8 cellular contexts compared by ENCODE assay signal in the genomic region with DNA sequence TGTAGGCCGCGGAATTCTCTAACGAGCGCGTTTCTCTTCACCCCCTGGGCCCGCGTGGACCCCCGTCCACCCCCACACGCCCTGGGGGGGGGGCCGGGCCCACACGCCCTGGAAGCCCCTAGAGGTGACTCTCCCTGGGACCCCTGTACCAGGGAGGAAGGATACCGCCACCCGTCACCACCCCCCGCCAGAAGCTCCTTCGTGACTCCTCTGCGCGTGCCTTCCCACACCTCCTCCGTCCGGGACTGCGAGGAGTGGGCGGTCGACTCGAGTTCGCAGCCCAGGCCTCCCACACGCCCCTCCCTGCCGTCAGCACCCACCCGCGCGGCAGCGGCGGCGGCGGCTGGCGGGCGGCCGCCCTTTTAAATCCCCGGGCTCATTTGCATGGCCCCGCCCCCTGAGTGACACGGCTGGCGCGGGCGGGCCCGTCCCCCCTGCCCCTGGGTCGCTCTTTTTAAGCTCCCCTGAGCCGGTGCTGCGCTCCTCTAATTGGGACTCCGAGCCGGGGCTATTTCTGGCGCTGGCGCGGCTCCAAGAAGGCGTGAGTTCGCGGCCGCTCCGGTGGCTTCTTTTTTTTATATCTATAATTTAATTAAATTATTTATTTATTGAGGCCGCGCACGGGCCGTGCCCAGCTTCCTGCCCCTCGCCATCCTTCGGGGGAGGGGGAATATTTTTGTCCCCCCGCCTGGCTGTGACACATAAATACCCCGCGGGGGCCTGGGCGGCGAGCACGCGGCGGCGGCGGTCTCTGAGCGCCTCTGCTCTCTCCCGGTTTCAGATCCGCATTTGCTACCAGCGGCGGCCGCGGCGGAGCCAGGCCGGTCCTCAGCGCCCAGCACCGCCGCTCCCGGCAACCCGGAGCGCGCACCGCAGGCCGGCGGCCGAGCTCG. TPM values are rescaled to one million over a fixed set of nuclear protein-coding genes. Genes with fewer than 3 reads are reported as not detected.
A peak's percentile ranks its signal among the peaks of the same experiment; 100 is the strongest.
DNase-seq lines count a peak whose midpoint lies in the region; ATAC-seq and TF ChIP-seq lines count a peak whose summit lies in the region.

Gene HMGA1, plus strand, starts transcription at position 451 of the 893 bp plus-strand sequence. CDS start 3,908 bp downstream, outside the sequence.

- H3K27ac ChIP-seq in heart left ventricle (peak within 1 kb of the TSS in 11 of 12 donors; percentile 81 to 94 (median 86)), upper lobe of left lung (peak within 1 kb of the TSS; percentile 88 to 94 (median 94))

- ATAC-seq in HG02678 (IDR thresholded peaks at IDR 0.05; ENCODE audit: unreplicated experiment) (peak; percentile 69), T-cell (replicated peaks in 1 of 4) (peak; percentile 72 to 76 (median 73)), heart left ventricle (peak; percentile 91 to 96 (median 92)), upper lobe of left lung (ENCODE audit: low FRiP score in 2 of 2) (peak; percentile 90 to 91)

- H3K9me3 ChIP-seq in adipocyte (ENCODE audit: control insufficient read depth, low read length), result no peaks in the 10 kb centered on the region
- H3K9me3 ChIP-seq in heart left ventricle, result no peaks in the 10 kb centered on the region
- no peaks in the 10 kb centered on the region for H3K9me3 ChIP-seq in upper lobe of left lung

- peak; percentile 74 for DNase-seq in GM12864 (ENCODE audit: low read depth)
- peak; percentile 45 for DNase-seq in NCI-H1417 treated with DMSO at 0.1 percent for 48 hours (lab: John Stamatoyannopoulos, UW)
- DNase-seq in T-cell, result peak; percentile 77 to 92 (median 86)
- peak; percentile 91 for DNase-seq in adipocyte (ENCODE audit: low read depth)
- DNase-seq in heart left ventricle, result peak; percentile 90 to 94 (median 91)
- peak; percentile 93 for DNase-seq in posterior vena cava (ENCODE audit: low spot score)
- peak; percentile 91 to 96 for DNase-seq in upper lobe of left lung

- H3K27me3 Mint-ChIP-seq in T-cell, result no peaks in the 10 kb centered on the region

- POLR2A ChIA-PET in T-cell (lab: Charles Lee), result interaction anchor here (0.5 to 1.3 kb wide), 15 partner anchors 10 to 1252 kb away, joined by 3 to 10 read pairs (median 4); partner anchors contain the start of genes RPS10 (in 1 of the 2) and SMIM29 (in 1 of the 2)

- H3K4me3 ChIP-seq in GM12864 (ENCODE audit: low read depth, low read length) (peak within 1 kb of the TSS; percentile 93), adipocyte (ENCODE audit: low read length) (peak within 1 kb of the TSS; percentile 83), heart left ventricle (peak within 1 kb of the TSS; percentile 62 to 86 (median 77)), upper lobe of left lung (peak within 1 kb of the TSS; percentile 75 to 89 (median 81))

- TF ChIP-seq CTCF in GM12864 (IDR thresholded peaks at IDR 0.05; ENCODE audit: low read depth, low read length, missing control alignments), result no peak
- TF ChIP-seq CTCF in heart left ventricle (IDR thresholded peaks at IDR 0.05), result no peak
- TF ChIP-seq CTCF in upper lobe of left lung (IDR thresholded peaks at IDR 0.05), result peak in 1 of 6 experiments; percentile 7

- H3K9ac ChIP-seq in adipocyte (ENCODE audit: low read length), result peak within 1 kb of the TSS; percentile 84

- CTCF ChIA-PET in T-cell (lab: Charles Lee), result interaction anchor here (0.7 to 1.3 kb wide), 6 partner anchors 9 to 446 kb away, joined by 3 to 7 read pairs (median 4); partner anchors contain the start of gene SMIM29 (in 1 of the 2)

- H3K9me3 Mint-ChIP-seq in T-cell, result no peaks in the 10 kb centered on the region

- H3K36me3 ChIP-seq in adipocyte (ENCODE audit: control insufficient read depth, insufficient read depth, low read length, severe bottlenecking) (peaks cover 10% of the 10 kb centered on the region), heart left ventricle (peaks cover 0 to 13% (median 2%) of the 10 kb centered on the region in 9 donors), upper lobe of left lung (peaks cover 0 to 8% (median 3%) of the 10 kb centered on the region in 4 donors)

- TF ChIP-seq POLR2A in heart left ventricle (IDR thresholded peaks at IDR 0.05) (peak; percentile 62 to 96), upper lobe of left lung (IDR thresholded peaks at IDR 0.05) (peak in 3 of 4 donors; percentile 95 to 99 (median 95))

- peaks cover 15% of the 10 kb centered on the region for H3K4me1 ChIP-seq in adipocyte (ENCODE audit: control insufficient read depth, insufficient read depth, low read length)
- peaks cover 0 to 25% (median 12%) of the 10 kb centered on the region in 12 donors for H3K4me1 ChIP-seq in heart left ventricle
- H3K4me1 ChIP-seq in upper lobe of left lung, result peaks cover 16 to 32% (median 20%) of the 10 kb centered on the region in 4 donors

- peaks cover 29 to 37% (median 37%) of the 10 kb centered on the region in 3 donors for H3K4me1 Mint-ChIP-seq in T-cell

- H3K36me3 Mint-ChIP-seq in T-cell, result peaks cover 5% of the 10 kb centered on the region

- peak within 1 kb of the TSS; percentile 96 to 97 for H3K27ac Mint-ChIP-seq in T-cell

- H3K27me3 ChIP-seq in adipocyte (replicated peaks; ENCODE audit: control insufficient read depth, insufficient read depth, low read length) (no peaks in the 10 kb centered on the region), heart left ventricle (no peaks in the 10 kb centered on the region), upper lobe of left lung (no peaks in the 10 kb centered on the region)

- intact Hi-C loops in heart left ventricle (cut with DNase I) (loop anchor here in 1 of 10 donors (5.0 kb wide), 1 partner anchor 39 kb away; no protein-coding TSS in a partner anchor), posterior vena cava (cut with DNase I) (no loop called here)

- peak in 1 of 4 donors; percentile 48 for TF ChIP-seq EP300 in upper lobe of left lung (IDR thresholded peaks at IDR 0.05)

- 3 to 6% (median 3%) methylated on average over 61 to 93 of the region's 93 CpGs for WGBS in heart left ventricle, 4 donors
- WGBS in upper lobe of left lung, 2 donors, result 1 to 5% methylated on average over 32 to 75 of the region's 93 CpGs

- peak within 1 kb of the TSS; percentile 86 to 91 (median 89) for H3K4me3 Mint-ChIP-seq in T-cell

RNA-seq across cellular contexts. Expression of gene HMGA1, which starts in this region (rescaled TPM):
- 100 to 1,000 TPM in 4 of 5 donors, 10 to 100 TPM in 1; 92.8 to 119 (median 104) TPM for total RNA-seq in T-cell
- 10 to 100 TPM; 36.4 to 71.5 (median 44.8) TPM for total RNA-seq in heart left ventricle
- polyA plus RNA-seq in heart left ventricle, result 10 to 100 TPM; 23.0 to 76.1 TPM
- 10 to 100 TPM; 11.3 to 39.7 TPM for total RNA-seq in posterior vena cava
- 10 to 100 TPM; 19.9 to 91.5 (median 58.9) TPM for total RNA-seq in upper lobe of left lung

Comparison
In these comparisons a context has a peak if more than half of its experiments do, and no peak if none do; other contexts are left out.
1. Peak in every context shown above with its lines: DNase-seq, ATAC-seq, H3K4me3 ChIP-seq and H3K27ac ChIP-seq.